In the genomic region with DNA sequence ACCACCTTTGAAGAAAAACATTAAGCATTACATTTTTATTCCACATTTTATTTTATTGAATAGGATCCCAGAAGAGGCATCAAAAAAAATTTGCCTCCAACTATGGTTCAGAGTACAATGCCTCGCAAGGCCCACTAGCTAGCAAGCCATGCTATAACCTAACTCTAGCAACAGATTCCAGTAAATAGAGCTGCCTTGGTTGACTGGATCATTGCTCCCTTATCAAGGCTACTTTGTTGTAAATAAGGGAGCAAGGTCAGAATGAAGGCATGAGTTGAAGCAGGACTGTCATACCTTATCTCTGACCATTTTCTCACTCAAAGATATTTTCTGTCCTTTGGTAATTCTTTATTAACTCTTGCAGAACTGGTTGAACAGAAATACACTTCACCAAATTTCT, we compare ENCODE assay signal across 32 cellular contexts.
"Had no signal": no experiment of that assay in that cellular context is flagged by ENCODE, and none has a peak within 500 bp of the region (broad histone marks: within the 10 kb centered on the region; RNA-seq: fewer than 3 reads in every experiment).

No MANE protein-coding gene starts in this region.

- H3K4me1 ChIP-seq: body of pancreas, breast epithelium had no signal

- DNase-seq: activated B cell treated with CpG ODN at 0.5 μM for 24 hours; activated CD4-positive, alpha-beta memory T cell treated with anti-CD3 and anti-CD28 coated beads for 36 hours; activated CD4-positive, alpha-beta T cell treated with anti-CD3 and anti-CD28 coated beads for 4 hours; activated CD4-positive, alpha-beta T cell treated with anti-CD3 and anti-CD28 coated beads, Interleukin-2, amount 10 ng/mL, durations not matched to agents 24 days and 14 days; activated CD4-positive, alpha-beta T cell treated with anti-CD3 and anti-CD28 coated beads, Interleukin-2, amount 50 U/mL, for 1 hour; activated CD4-positive, alpha-beta T cell treated with anti-CD3 and anti-CD28 coated beads, Interleukin-2, amount 50 U/mL, for 4 hours; activated CD4-positive, CD25-positive, alpha-beta regulatory T cell treated with anti-CD3 and anti-CD28 coated beads, Interleukin-2, amount 50 U/mL, for 72 hours; activated CD8-positive, alpha-beta memory T cell treated with anti-CD3 and anti-CD28 coated beads, Interleukin-2, amount 50 U/mL, for 4 hours; activated CD8-positive, alpha-beta T cell treated with anti-CD3 and anti-CD28 coated beads for 36 hours; activated effector memory CD4-positive, alpha-beta T cell treated with anti-CD3 and anti-CD28 coated beads, Interleukin-2, amount 50 U/mL, for 16 hours; activated gamma-delta T cell treated with Interleukin-2 at 50 U/mL for 16 hours; activated naive CD4-positive, alpha-beta T cell; activated naive CD4-positive, alpha-beta T cell treated with anti-CD3 and anti-CD28 coated beads for 36 hours; activated naive CD4-positive, alpha-beta T cell treated with anti-CD3 and anti-CD28 coated beads, Interleukin-2, amount 50 U/mL, for 16 hours; activated naive CD8-positive, alpha-beta T cell treated with anti-CD3 and anti-CD28 coated beads for 36 hours; activated T-cell treated with anti-CD3 and anti-CD28 coated beads for 4 hours; activated T-cell treated with anti-CD3 and anti-CD28 coated beads, Interleukin-2, amount 50 U/mL, for 1 hour; activated T-cell treated with anti-CD3 and anti-CD28 coated beads, Interleukin-2, amount 50 U/mL, for 4 hours; activated T-cell treated with anti-CD3 and anti-CD28 coated beads, Interleukin-2, amount 50 U/mL, for 72 hours; amniotic stem cell; aorta; body of pancreas; brain microvascular endothelial cell; central memory CD4-positive, alpha-beta T cell; T-helper 1 cell; T-helper 2 cell; T-helper 9 cell had no signal

- H3K4me3 ChIP-seq: adrenal gland, body of pancreas, breast epithelium had no signal

- ATAC-seq: activated CD8-positive, alpha-beta T cell treated with anti-CD3 and anti-CD28 coated beads for 36 hours; activated naive CD4-positive, alpha-beta T cell treated with anti-CD3 and anti-CD28 coated beads, Interleukin-2, amount 50 U/mL, for 72 hours; activated T-cell treated with anti-CD3 and anti-CD28 coated beads, Interleukin-2, amount 50 U/mL, for 4 hours; activated T-cell treated with anti-CD3 and anti-CD28 coated beads, Interleukin-2, amount 50 U/mL, for 72 hours; activated T-helper 17 cell treated with anti-CD3 and anti-CD28 coated beads, Interleukin-2, amount 50 U/mL, for 72 hours; body of pancreas had no signal

- H3K9me3 ChIP-seq: adrenal gland, body of pancreas, breast epithelium had no signal

- H3K27me3 ChIP-seq: adrenal gland, body of pancreas, brain microvascular endothelial cell, breast epithelium had no signal

- H3K27ac ChIP-seq: adrenal gland, body of pancreas, brain microvascular endothelial cell, breast epithelium, VCaP had no signal

- H3K36me3 ChIP-seq: adrenal gland, brain microvascular endothelial cell, breast epithelium had no signal
